8 cellular contexts compared by ENCODE assay signal in the genomic region with DNA sequence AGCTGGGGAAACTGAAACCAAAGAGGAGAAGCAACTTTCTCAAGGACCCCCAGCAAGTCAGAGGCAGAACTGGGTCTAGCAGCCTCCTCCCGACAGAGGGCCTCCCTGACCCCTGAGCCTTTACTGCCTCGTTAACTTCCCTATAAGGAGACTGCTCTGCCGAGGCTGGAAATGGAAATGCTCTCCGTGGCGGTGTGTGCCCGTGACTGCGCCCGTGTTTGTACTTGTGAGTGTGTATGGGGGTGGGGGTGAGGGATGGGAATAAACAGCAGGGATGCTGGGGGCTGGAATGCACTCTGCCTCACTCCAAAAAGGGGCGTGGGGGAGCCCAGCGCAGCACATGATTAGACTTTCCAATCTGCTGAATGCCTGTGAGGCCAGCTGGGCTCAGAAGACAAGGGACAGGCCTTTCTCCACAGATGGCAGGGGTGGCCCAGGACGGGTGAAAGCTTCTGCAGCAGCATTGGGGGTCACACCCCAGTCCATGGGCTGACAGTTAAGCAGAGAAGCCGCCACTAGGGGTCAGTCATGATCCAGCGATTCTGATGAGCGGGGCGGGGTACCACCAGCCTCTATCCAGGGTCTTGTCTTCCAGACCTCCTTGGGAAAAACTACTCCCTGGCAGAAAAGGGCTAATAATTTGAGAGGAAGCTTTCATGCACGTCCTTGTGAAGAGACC. TPM values are rescaled to one million over a fixed set of nuclear protein-coding genes. Genes with fewer than 3 reads are reported as not detected.
A peak's percentile ranks its signal among the peaks of the same experiment; 100 is the strongest.
DNase-seq lines count a peak whose midpoint lies in the region; ATAC-seq and TF ChIP-seq lines count a peak whose summit lies in the region.

No MANE protein-coding gene starts in this region.

- H3K79me1 ChIP-seq in IMR-90 (ENCODE audit: low read depth in 1 of 2, low read length in 2 of 2), result no peaks in the 10 kb centered on the region

- CTCF ChIA-PET in IMR-90 (lab: Yijun Ruan, JAX), result interaction anchor here (1.0 kb wide), 1 partner anchor 22 kb away, joined by 3 read pairs; no protein-coding TSS in a partner anchor

- H4K91ac ChIP-seq in IMR-90 (ENCODE audit: insufficient read depth, low read depth, low read length), result no peak overlapping the region

- BruUV-seq in IMR-90 (replicated peaks; lab: Mats Ljungman, UMichigan), result no TSS peak

- ATAC-seq in IMR-90 (ENCODE audit: low read depth) (peak; percentile 89), GM21381 (IDR thresholded peaks at IDR 0.05; ENCODE audit: unreplicated experiment) (no peak), GM19324 (IDR thresholded peaks at IDR 0.05; ENCODE audit: low FRiP score, unreplicated experiment) (no peak)

- in situ Hi-C loops in IMR-90 (cut with MboI; ENCODE audit: low sequenced_read_pairs) (loop anchor here (10.0 kb wide), 1 partner anchor 348 kb away; no protein-coding TSS in a partner anchor), astrocyte of the spinal cord (cut with HindIII; ENCODE audit: low sequenced_read_pairs) (no loop called here)

- H3K27ac ChIP-seq in IMR-90 (ENCODE audit: insufficient read depth, low read length), result no peak overlapping the region

- 10% methylated on average over 2 of the region's 16 CpGs; no CpG with 5 or more reads in 1 of the 2 experiments for WGBS in IMR-90 (ENCODE audit: extremely low coverage in 2 of 2, insufficient read length in 1 of 2), 2 experiments

- no peak overlapping the region for H3K56ac ChIP-seq in IMR-90 (ENCODE audit: extremely low read depth, insufficient read depth, low read length)

- no peak overlapping the region for H2BK15ac ChIP-seq in IMR-90 (ENCODE audit: low read depth, low read length)

- H3K4me3 ChIP-seq in IMR-90 (ENCODE audit: insufficient read depth, low read depth, low read length), result peak overlapping the region; percentile 26
- H3K4me3 ChIP-seq in astrocyte of the spinal cord (ENCODE audit: low read depth, low read length), result no peak overlapping the region

- H3K27me3 ChIP-seq in IMR-90 (ENCODE audit: control insufficient read depth, insufficient read depth, low read length), result peaks cover 8% of the 10 kb centered on the region; the same call in 1 of the 2 replicates

- H2AFZ ChIP-seq in IMR-90 (replicated peaks; ENCODE audit: low read length, poor library complexity), result peak overlapping the region; percentile 71

- H3K4me2 ChIP-seq in IMR-90 (ENCODE audit: low read depth, low read length), result peak overlapping the region; percentile 81

- peak; percentile 57 for TF ChIP-seq RAD21 in IMR-90 (IDR thresholded peaks at IDR 0.05; ENCODE audit: low read length)

- no peak overlapping the region for H3K9ac ChIP-seq in IMR-90 (ENCODE audit: low read depth, low read length)

- H3K18ac ChIP-seq in IMR-90 (ENCODE audit: low read depth, low read length), result no peak overlapping the region

- peak; percentile 65 for DNase-seq in GM03348 (ENCODE audit: low spot score)
- DNase-seq in IMR-90, result peak; percentile 18
- DNase-seq in T-helper 2 cell, result peak in 3 of 5 experiments; percentile 32 to 40 (median 40)
- peak; percentile 13 for DNase-seq in astrocyte of the spinal cord (ENCODE audit: low read depth, low spot score)
- DNase-seq in iPS-NIHi11 (ENCODE audit: low spot score), result peak; percentile 84
- DNase-seq in stimulated activated CD4-positive, alpha-beta T cell treated with anti-CD3 and anti-CD28 coated beads, Interleukin-12 subunit alpha, Interleukin-12 subunit beta, amount 100 ng/mL, for 24 hours (ENCODE audit: low read depth in 2 of 2), result peak; percentile 24 to 61

- no peak overlapping the region for H4K8ac ChIP-seq in IMR-90 (ENCODE audit: low read depth in 2 of 2, low read length in 2 of 2)

- no peak overlapping the region for H2BK120ac ChIP-seq in IMR-90 (ENCODE audit: low read depth, low read length)

- no peak for TF ChIP-seq POLR2A in IMR-90 (IDR thresholded peaks at IDR 0.05; ENCODE audit: low read depth, low read length)

- H4K5ac ChIP-seq in IMR-90 (ENCODE audit: low read depth, low read length), result no peak overlapping the region

- H3K9me1 ChIP-seq in IMR-90 (ENCODE audit: insufficient read depth, low read length), result no peaks in the 10 kb centered on the region

- H2BK5ac ChIP-seq in IMR-90 (ENCODE audit: low read depth, low read length, poor library complexity, severe bottlenecking), result no peak overlapping the region

- intact Hi-C loops in IMR-90 (cut with micrococcal nuclease), result loop anchor here (1.0 kb wide), 1 partner anchor 353 kb away; no protein-coding TSS in a partner anchor

- H2BK20ac ChIP-seq in IMR-90 (ENCODE audit: low read depth, low read length), result no peak overlapping the region

- POLR2A ChIA-PET in IMR-90 (lab: Charles Lee; ENCODE audit: unreplicated experiment), result no interaction called here

- H3K36me3 ChIP-seq in IMR-90 (ENCODE audit: control insufficient read depth, insufficient read depth, low read length), result no peaks in the 10 kb centered on the region

- peak; percentile 47 for TF ChIP-seq CTCF in IMR-90 (conservative IDR thresholded peaks at IDR 0.05; ENCODE audit: low read depth, low read length)
- peak; percentile 75 for TF ChIP-seq CTCF in astrocyte of the spinal cord (IDR thresholded peaks at IDR 0.05; ENCODE audit: low read depth, low read length)

- dilution Hi-C loops in IMR-90 (cut with HindIII; ENCODE audit: low sequenced_read_pairs, unreplicated experiment), result no loop called here

- H3K9me3 ChIP-seq in IMR-90 (ENCODE audit: control insufficient read depth, insufficient read depth, low read length), result no peaks in the 10 kb centered on the region

- peaks cover 2% of the 10 kb centered on the region; the same call in 1 of the 2 replicates for H3K4me1 ChIP-seq in IMR-90 (ENCODE audit: control insufficient read depth, insufficient read depth, low read length)

- no peak overlapping the region for H3K4ac ChIP-seq in IMR-90 (ENCODE audit: low read depth, low read length)

- H3K14ac ChIP-seq in IMR-90 (replicated peaks; ENCODE audit: low read depth, low read length), result no peak overlapping the region

- no peaks in the 10 kb centered on the region for H4K20me1 ChIP-seq in IMR-90 (ENCODE audit: insufficient read depth, low read length)

- no peak overlapping the region for H3K23ac ChIP-seq in IMR-90 (ENCODE audit: low read depth, low read length)

- no peak overlapping the region for H2AK5ac ChIP-seq in IMR-90 (ENCODE audit: low read depth, low read length)

- H2AK9ac ChIP-seq in IMR-90 (replicated peaks; ENCODE audit: low read depth, low read length, poor library complexity), result no peak overlapping the region

TF ChIP-seq in IMR-90, 13 proteins besides CTCF, POLR2A, EP300 and RAD21:
- no peak; the same call in 1 of the 2 replicates for TF ChIP-seq SMC3 (IDR thresholded peaks at IDR 0.05; ENCODE audit: low read depth, low read length)
- TF ChIP-seq FOS (IDR thresholded peaks at IDR 0.05; ENCODE audit: low read depth, low read length), result no peak
- no peak for TF ChIP-seq NFE2L2 (IDR thresholded peaks at IDR 0.05; ENCODE audit: low read depth, low read length)
- no peak for TF ChIP-seq MAFK (IDR thresholded peaks at IDR 0.05; ENCODE audit: low read depth, low read length)
- no peak for TF ChIP-seq MXI1 (IDR thresholded peaks at IDR 0.05; ENCODE audit: borderline replicate concordance, low read depth, low read length)
- TF ChIP-seq ELK1 (IDR thresholded peaks at IDR 0.05; ENCODE audit: borderline replicate concordance, low read depth, low read length), result no peak
- no peak for TF ChIP-seq CEBPB (IDR thresholded peaks at IDR 0.05; ENCODE audit: low read depth, low read length)
- no peak for TF ChIP-seq CHD1 (IDR thresholded peaks at IDR 0.05; ENCODE audit: low read depth, low read length)
- TF ChIP-seq RCOR1 (IDR thresholded peaks at IDR 0.05; ENCODE audit: insufficient replicate concordance, low read length), result no peak
- TF ChIP-seq RFX5 (IDR thresholded peaks at IDR 0.05; ENCODE audit: low read depth, low read length), result no peak
- TF ChIP-seq MAZ (IDR thresholded peaks at IDR 0.05; ENCODE audit: borderline replicate concordance, low read depth, low read length), result no peak
- TF ChIP-seq, protein P1, sequence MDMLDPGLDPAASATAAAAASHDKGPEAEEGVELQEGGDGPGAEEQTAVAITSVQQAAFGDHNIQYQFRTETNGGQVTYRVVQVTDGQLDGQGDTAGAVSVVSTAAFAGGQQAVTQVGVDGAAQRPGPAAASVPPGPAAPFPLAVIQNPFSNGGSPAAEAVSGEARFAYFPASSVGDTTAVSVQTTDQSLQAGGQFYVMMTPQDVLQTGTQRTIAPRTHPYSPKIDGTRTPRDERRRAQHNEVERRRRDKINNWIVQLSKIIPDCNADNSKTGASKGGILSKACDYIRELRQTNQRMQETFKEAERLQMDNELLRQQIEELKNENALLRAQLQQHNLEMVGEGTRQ (IDR thresholded peaks at IDR 0.05; ENCODE audit: low read depth, low read length), result no peak
- TF ChIP-seq BHLHE40 (IDR thresholded peaks at IDR 0.05; ENCODE audit: low read depth, low read length), result no peak
TF ChIP-seq in IMR-90: peak in this region for 0.

RNA-seq across cellular contexts. Expression of gene MPHOSPH10, which starts 26.8 kb away (rescaled TPM):
- total RNA-seq in IMR-90 (2012; rRNA removed), result 5.4 and 15.6 TPM in 2 replicates
- 11.1 and 11.2 TPM in 2 replicates for polyA plus RNA-seq in IMR-90 (2012; rRNA removed)
- 1.4 and 1.6 TPM in 2 replicates for polyA plus RNA-seq in IMR-90 (2012; cell fraction: cytosol; rRNA removed)
- polyA plus RNA-seq in IMR-90 (2012; cell fraction: nucleus; rRNA removed; ENCODE audit: low replicate concordance), result 2.6 and 9.3 TPM in 2 replicates

RNA-seq across cellular contexts. Expression of gene MCEE, which starts 27.2 kb away (rescaled TPM):
- 11.1 and 13.9 TPM in 2 replicates for total RNA-seq in IMR-90 (2012; rRNA removed)
- 13.4 and 15.0 TPM in 2 replicates for polyA plus RNA-seq in IMR-90 (2012; rRNA removed)
- polyA plus RNA-seq in IMR-90 (2012; cell fraction: cytosol; rRNA removed), result 5.4 and 5.9 TPM in 2 replicates
- 30.8 and 50.7 TPM in 2 replicates for polyA plus RNA-seq in IMR-90 (2012; cell fraction: nucleus; rRNA removed; ENCODE audit: low replicate concordance)

Comparison
In these comparisons a context has a peak if more than half of its experiments do, and no peak if none do; other contexts are left out.
1. DNase-seq: peak in every context shown above with its lines; median percentile 84 in iPS-NIHi11; 65 in GM03348; 42 in stimulated activated CD4-positive, alpha-beta T cell treated with anti-CD3 and anti-CD28 coated beads, Interleukin-12 subunit alpha, Interleukin-12 subunit beta, amount 100 ng/mL, for 24 hours; 40 in T-helper 2 cell; 18 in IMR-90; 13 in astrocyte of the spinal cord.